ENCODE assay signal across 9 cellular contexts in the genomic region with DNA sequence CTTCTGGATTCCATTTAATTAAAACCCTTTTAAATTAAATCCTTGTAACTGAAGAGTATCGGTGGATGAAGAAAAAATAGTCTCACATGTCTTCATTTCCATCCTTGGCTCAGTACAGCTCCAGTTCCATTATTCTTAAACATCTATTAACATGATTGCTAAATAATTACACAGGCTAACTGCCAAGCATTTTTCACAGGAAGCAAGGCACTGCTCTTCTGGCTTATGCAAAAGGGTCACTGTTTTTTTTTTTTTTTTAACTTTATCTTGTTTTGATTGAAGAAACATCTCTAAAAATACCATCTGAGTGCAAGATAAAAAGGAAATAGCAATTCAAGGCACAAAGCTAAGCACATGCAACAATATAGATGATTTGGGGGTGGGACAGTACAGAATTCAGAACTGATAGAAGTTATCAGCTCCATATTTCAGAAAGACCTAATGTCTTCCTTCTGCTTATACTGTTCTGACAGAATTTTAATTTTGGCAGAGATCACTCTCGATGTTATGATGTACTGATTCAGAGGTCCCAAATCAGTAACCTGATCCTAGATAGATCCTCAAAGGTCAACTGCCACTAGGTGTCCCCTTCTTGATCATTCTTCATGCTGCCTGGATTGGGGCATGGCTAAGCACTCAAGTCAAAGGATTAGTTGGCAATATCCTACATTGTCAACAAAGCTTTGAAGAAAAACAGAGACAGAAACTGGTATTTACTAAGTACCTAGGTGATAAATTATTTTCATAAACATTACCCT. TPM values are rescaled to one million over a fixed set of nuclear protein-coding genes. Genes with fewer than 3 reads are reported as not detected.
DNase-seq lines count a peak whose midpoint lies in the region; TF ChIP-seq lines count a peak whose summit lies in the region.
"Had no signal": no experiment of that assay in that cellular context is flagged by ENCODE, and none has a peak within 500 bp of the region (broad histone marks: within the 10 kb centered on the region; RNA-seq: fewer than 3 reads in every experiment).

No MANE protein-coding gene starts in this region.

- peaks cover 25% of the 10 kb centered on the region for H3K36me3 ChIP-seq in OCI-LY3 (replicated peaks; ENCODE audit: low read depth, low read length)
- H3K36me3 ChIP-seq in Peyer's patch = peaks cover 0 to 27% (median 0%) of the 10 kb centered on the region in 3 donors
- H3K36me3 ChIP-seq in PC-9 (ENCODE audit: low read depth) = no peaks in the 10 kb centered on the region

- intact Hi-C loops in PC-9 (cut with micrococcal nuclease; ENCODE audit: unreplicated experiment) = no loop called here

- TF ChIP-seq POLR2A in Peyer's patch (IDR thresholded peaks at IDR 0.05) = no peak

- peaks cover 14% of the 10 kb centered on the region for H3K4me1 Mint-ChIP-seq in mesothelial cell of epicardium

- H3K4me2 ChIP-seq in OCI-LY3 (ENCODE audit: low read length) (no peak overlapping the region), PC-9 (no peak overlapping the region)

- H3K27ac Mint-ChIP-seq in mesothelial cell of epicardium = no peak overlapping the region

- H3K9me3 ChIP-seq in OCI-LY3 (ENCODE audit: insufficient read depth, low read length) = no peaks in the 10 kb centered on the region
- H3K9me3 ChIP-seq in Peyer's patch = no peaks in the 10 kb centered on the region
- no peaks in the 10 kb centered on the region for H3K9me3 ChIP-seq in PC-9 (ENCODE audit: insufficient read depth, low read depth)

- H3K27me3 ChIP-seq in OCI-LY3 (ENCODE audit: low read depth, low read length) = no peaks in the 10 kb centered on the region
- no peaks in the 10 kb centered on the region for H3K27me3 ChIP-seq in Peyer's patch
- no peaks in the 10 kb centered on the region for H3K27me3 ChIP-seq in PC-9 (ENCODE audit: insufficient read depth, low read depth)

- no peak overlapping the region for H3K4me3 Mint-ChIP-seq in mesothelial cell of epicardium

- no peaks in the 10 kb centered on the region for H4K20me1 ChIP-seq in OCI-LY3 (ENCODE audit: insufficient read depth, low read length)
- H4K20me1 ChIP-seq in PC-9 (ENCODE audit: insufficient read depth) = no peaks in the 10 kb centered on the region

- DNase-seq in GM03348 (ENCODE audit: low spot score) (peak; percentile 13), fibroblast of pulmonary artery (ENCODE audit: low read depth) (peak; percentile 81), pons (ENCODE audit: low spot score) (peak; percentile 25), Peyer's patch (no peak), HuH-7.5 (ENCODE audit: low spot score) (no peak), PC-9 (no peak), mesothelial cell of epicardium (ENCODE audit: low spot score in 2 of 2, unreplicated experiment in 2 of 2) (no peak)
- DNase-seq: NCI-H1092 treated with DMSO at 0.1 percent for 48 hours had no signal

- TF ChIP-seq CTCF in OCI-LY3 (IDR thresholded peaks at IDR 0.05; ENCODE audit: low read depth, low read length) (peak; percentile 12; the same call in 1 of the 2 replicates), fibroblast of pulmonary artery (IDR thresholded peaks at IDR 0.05; ENCODE audit: low read length, missing control alignments) (no peak), Peyer's patch (IDR thresholded peaks at IDR 0.05) (no peak), PC-9 (conservative IDR thresholded peaks at IDR 0.05) (no peak), mesothelial cell of epicardium (IDR thresholded peaks at IDR 0.05; ENCODE audit: unreplicated experiment) (no peak)

- peaks cover 26% of the 10 kb centered on the region for H3K36me3 Mint-ChIP-seq in mesothelial cell of epicardium

- no peaks in the 10 kb centered on the region for H3K9me2 ChIP-seq in PC-9 (ENCODE audit: insufficient read depth)

- H3K4me1 ChIP-seq in OCI-LY3 (ENCODE audit: low read length) (no peaks in the 10 kb centered on the region), Peyer's patch (peaks cover 0 to 5% (median 0%) of the 10 kb centered on the region in 4 donors), PC-9 (replicated peaks; ENCODE audit: insufficient read depth) (no peaks in the 10 kb centered on the region)

- H3K79me2 ChIP-seq in OCI-LY3 (ENCODE audit: low read length) (no peaks in the 10 kb centered on the region), PC-9 (ENCODE audit: low read depth) (no peaks in the 10 kb centered on the region)

- no peak overlapping the region for H3K27ac ChIP-seq in OCI-LY3 (ENCODE audit: low read length)
- H3K27ac ChIP-seq in Peyer's patch = no peak overlapping the region
- H3K27ac ChIP-seq in PC-9 = no peak overlapping the region

- H3K4me3 ChIP-seq in OCI-LY3 (ENCODE audit: low read length) (no peak overlapping the region), fibroblast of pulmonary artery (replicated peaks; ENCODE audit: low read depth, low read length) (no peak overlapping the region), Peyer's patch (no peak overlapping the region), PC-9 (no peak overlapping the region)

- CTCF ChIA-PET in PC-9 (lab: Charles Lee) = no interaction called here

- peaks cover 12% of the 10 kb centered on the region for H3K9me3 Mint-ChIP-seq in mesothelial cell of epicardium

- H2AFZ ChIP-seq in OCI-LY3 (ENCODE audit: low read depth, low read length) (no peak overlapping the region), PC-9 (no peak overlapping the region)

- 0 out of 2 replicates have a peak, but pooled peaks cover 5% of the 10 kb centered on the region for H3F3A ChIP-seq in PC-9 (ENCODE audit: insufficient read depth, low read depth)

- POLR2A ChIA-PET in PC-9 (lab: Charles Lee; ENCODE audit: unreplicated experiment) = no interaction called here

- no peak overlapping the region for H3K9ac ChIP-seq in OCI-LY3 (ENCODE audit: low read length)

- no TSS peak for BruUV-seq in PC-9 (replicated peaks; lab: Mats Ljungman, UMichigan)

- H3K27me3 Mint-ChIP-seq in mesothelial cell of epicardium (ENCODE audit: low read depth) = no peaks in the 10 kb centered on the region

RNA-seq across cellular contexts. Expression of gene ACTC1, which starts 57.8 kb away (rescaled TPM):
- not detected for total RNA-seq in Peyer's patch
- not detected in 2 replicates for total RNA-seq in PC-9 (2021)
- total RNA-seq in mesothelial cell of epicardium = 4.8 to 5.5 TPM (median 5.4 TPM) in 3 replicates

Comparison
In these comparisons a context has a peak if more than half of its experiments do, and no peak if none do; other contexts are left out.
1. DNase-seq: peak in GM03348 (single experiment), fibroblast of pulmonary artery (single experiment) and pons (single experiment); none in Peyer's patch (0 of 3), HuH-7.5 (single experiment), PC-9 (0 of 2) and mesothelial cell of epicardium (0 of 2).